ENCODE assay signal across 25 cellular contexts in the genomic region with DNA sequence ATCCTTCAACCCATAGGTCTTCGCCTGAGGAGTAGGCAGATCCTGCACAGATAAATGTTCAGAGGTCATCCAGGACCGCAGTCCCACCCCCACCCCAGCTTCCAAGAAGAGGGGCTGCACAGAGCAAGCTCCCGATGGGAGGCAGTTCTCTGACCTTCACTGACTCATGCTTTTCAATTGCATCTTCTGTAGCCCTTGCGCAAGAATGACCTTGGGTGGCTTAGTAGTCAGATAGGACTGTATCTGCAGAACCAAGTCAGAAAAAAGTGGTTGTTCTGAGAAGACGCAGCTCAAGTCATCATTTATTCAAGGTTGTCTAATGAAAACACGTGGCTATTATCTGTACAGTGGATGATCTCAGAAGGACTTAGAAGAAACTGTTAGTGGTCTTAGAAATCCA. TPM values are rescaled to one million over a fixed set of nuclear protein-coding genes. Genes with fewer than 3 reads are reported as not detected.
DNase-seq lines count a peak whose midpoint lies in the region; ATAC-seq, FAIRE-seq and TF ChIP-seq lines count a peak whose summit lies in the region.
"Had no signal": no experiment of that assay in that cellular context is flagged by ENCODE, and none has a peak within 500 bp of the region (broad histone marks: within the 10 kb centered on the region; RNA-seq: fewer than 3 reads in every experiment).

No MANE protein-coding gene starts in this region.

- no peak for TF ChIP-seq EP300 in H1 (IDR thresholded peaks at IDR 0.05; ENCODE audit: borderline replicate concordance in 1 of 2, low read depth in 2 of 2, low read length in 2 of 2)

- H3K27me3 Mint-ChIP-seq in natural killer cell treated with Interleukin-12 subunit alpha and Interleukin-12 subunit beta and Interleukin-15 and Interleukin-18, amount 100 ng/mL, for 72 hours = peaks cover 13 to 14% of the 10 kb centered on the region in 2 donors
- H3K27me3 Mint-ChIP-seq in natural killer cell (ENCODE audit: low read depth in 2 of 2) = peaks cover 8 to 25% of the 10 kb centered on the region in 2 donors
- no peaks in the 10 kb centered on the region for H3K27me3 Mint-ChIP-seq in activated CD8-positive, alpha-beta memory T cell treated with anti-CD3 and anti-CD28 coated beads, Interleukin-2, amount 10 ng/mL, durations not matched to agents 7 days and 5 days

- no peak overlapping the region for H4K91ac ChIP-seq in H1 (replicated peaks; ENCODE audit: insufficient read length, low read length)

- H2BK12ac ChIP-seq in H1 (ENCODE audit: low read depth, low read length) = no peak overlapping the region

- H3K56ac ChIP-seq in H1 (replicated peaks; ENCODE audit: insufficient read length, low read depth, low read length) = no peak overlapping the region

- no peak overlapping the region for H2BK5ac ChIP-seq in H1 (ENCODE audit: low read depth, low read length)

- H3K27ac ChIP-seq in H1 (ENCODE audit: low read depth, low read length) (no peak overlapping the region), testis (no peak overlapping the region)
- H3K27ac ChIP-seq: C4-2B, epithelial cell of prostate, gastroesophageal sphincter, prostate gland, suprapubic skin, uterus had no signal

- no peak overlapping the region for H3K27ac Mint-ChIP-seq in natural killer cell treated with Interleukin-12 subunit alpha and Interleukin-12 subunit beta and Interleukin-15 and Interleukin-18, amount 100 ng/mL, for 72 hours
- no peak overlapping the region for H3K27ac Mint-ChIP-seq in natural killer cell
- no peak overlapping the region for H3K27ac Mint-ChIP-seq in activated CD8-positive, alpha-beta memory T cell treated with anti-CD3 and anti-CD28 coated beads, Interleukin-2, amount 10 ng/mL, durations not matched to agents 7 days and 5 days
- H3K27ac Mint-ChIP-seq: activated CD4-positive, alpha-beta T cell treated with anti-CD3 and anti-CD28 coated beads for 36 hours; activated T-helper 1 cell treated with anti-CD3 and anti-CD28 coated beads, Interleukin-12 subunit alpha, Interleukin-12 subunit beta, Interleukin-2, Interleukin-4 antibody, amounts not matched to agents 30 ng/mL and 10 ng/mL and 1 ng/mL, durations not matched to agents 14 hours and 24 hours and 36 hours; T-cell had no signal

- H3K27me3 ChIP-seq in H1 (replicated peaks in 1 of 4; ENCODE audit: control insufficient read depth in 3 of 4, extremely low read depth in 1 of 4, insufficient read depth in 3 of 4, low read length in 3 of 4) = no peaks in the 10 kb centered on the region; a peak in 2 of 7 replicates
- no peaks in the 10 kb centered on the region for H3K27me3 ChIP-seq in testis
- H3K27me3 ChIP-seq: gastroesophageal sphincter, suprapubic skin, uterus had no signal

- no peak overlapping the region for H3K23ac ChIP-seq in H1 (ENCODE audit: insufficient read length)

- WGBS in H1 (ENCODE audit: extremely low coverage in 1 of 2, insufficient coverage in 1 of 2, insufficient read length in 1 of 2, insufficient replicate concordance in 2 of 2, low coverage in 1 of 2, low lambda C conversion rate in 2 of 2, missing lambda C conversion rate in 1 of 2), 2 experiments = 88% methylated on average over 6 of the region's 6 CpGs; no CpG with 5 or more reads in 1 of the 2 experiments
- 36 to 56% methylated on average over 4 to 6 of the region's 6 CpGs for WGBS in testis, 2 donors

- CTCF ChIA-PET in H1 (lab: Charles Lee; ENCODE audit: partially characterized antibody) = interaction anchor here (0.7 to 3.4 kb wide), 7 partner anchors 13 to 257 kb away, joined by 3 to 15 read pairs (median 4); no protein-coding TSS in a partner anchor
- CTCF ChIA-PET in activated CD8-positive, alpha-beta memory T cell treated with anti-CD3 and anti-CD28 coated beads, Interleukin-2, amount 10 ng/mL, durations not matched to agents 7 days and 5 days (lab: Charles Lee) = interaction anchor here (0.8 to 1.3 kb wide), 3 partner anchors 65 to 301 kb away, joined by 3 read pairs; no protein-coding TSS in a partner anchor

- no peak for FAIRE-seq in H1 (lab: Jason Lieb, UNC)
- FAIRE-seq: GM18507, kidney, TTC549 had no signal

- H3K4ac ChIP-seq in H1 (replicated peaks; ENCODE audit: insufficient read length, low read depth, low read length) = no peak overlapping the region

- peaks cover 0 to 4% (median under 1%) of the 10 kb centered on the region in 4 experiments; a peak in 4 of 7 replicates for H3K4me1 ChIP-seq in H1 (replicated peaks in 1 of 4; ENCODE audit: control insufficient read depth in 3 of 4, insufficient read depth in 4 of 4, low read length in 3 of 4)
- no peaks in the 10 kb centered on the region for H3K4me1 ChIP-seq in testis
- H3K4me1 ChIP-seq: gastroesophageal sphincter, prostate gland, suprapubic skin, uterus had no signal

- no peak overlapping the region for H4K8ac ChIP-seq in H1 (ENCODE audit: extremely low read depth, insufficient read depth, low read length)

- H3K4me3 Mint-ChIP-seq in natural killer cell treated with Interleukin-12 subunit alpha and Interleukin-12 subunit beta and Interleukin-15 and Interleukin-18, amount 100 ng/mL, for 72 hours = no peak overlapping the region
- H3K4me3 Mint-ChIP-seq in natural killer cell = no peak overlapping the region
- H3K4me3 Mint-ChIP-seq in activated CD8-positive, alpha-beta memory T cell treated with anti-CD3 and anti-CD28 coated beads, Interleukin-2, amount 10 ng/mL, durations not matched to agents 7 days and 5 days = no peak overlapping the region
- H3K4me3 Mint-ChIP-seq: activated CD4-positive, alpha-beta T cell treated with anti-CD3 and anti-CD28 coated beads for 36 hours; activated T-helper 1 cell treated with anti-CD3 and anti-CD28 coated beads, Interleukin-12 subunit alpha, Interleukin-12 subunit beta, Interleukin-2, Interleukin-4 antibody, amounts not matched to agents 30 ng/mL and 10 ng/mL and 1 ng/mL, durations not matched to agents 14 hours and 24 hours and 36 hours; T-cell had no signal

- DNase-seq in natural killer cell treated with Interleukin-12 subunit alpha and Interleukin-12 subunit beta and Interleukin-15 and Interleukin-18, amount 100 ng/mL, for 72 hours (ENCODE audit: low spot score) = no peak
- DNase-seq in natural killer cell (no peak), MV-4-11 (lab: John Stamatoyannopoulos, UW) (peak; percentile 81), H1 (ENCODE audit: low read depth in 1 of 2, low spot score in 2 of 2) (no peak), testis (peak; percentile 47), anterior cingulate cortex (lab: John Stamatoyannopoulos, UW) (no peak)
- DNase-seq in activated CD8-positive, alpha-beta memory T cell treated with anti-CD3 and anti-CD28 coated beads, Interleukin-2, amount 10 ng/mL, durations not matched to agents 7 days and 5 days = no peak
- DNase-seq: activated CD4-positive, alpha-beta T cell treated with anti-CD3 and anti-CD28 coated beads for 36 hours; kidney; NCI-H1436; NCI-H526; stimulated activated CD4-positive, alpha-beta T cell treated with anti-CD3 and anti-CD28 coated beads, Interleukin-1b, Interleukin-23, amount 100 ng/mL, for 48 hours; T-cell; uterus had no signal

- no peak overlapping the region for H3K18ac ChIP-seq in H1 (ENCODE audit: extremely low read depth, low read length)

- no peak overlapping the region for H3K4me2 ChIP-seq in H1 (ENCODE audit: insufficient read depth in 1 of 2, low read depth in 2 of 2, low read length in 2 of 2)

- H3K4me1 Mint-ChIP-seq in natural killer cell treated with Interleukin-12 subunit alpha and Interleukin-12 subunit beta and Interleukin-15 and Interleukin-18, amount 100 ng/mL, for 72 hours (ENCODE audit: low read depth in 2 of 2) = peaks cover 0 to 4% of the 10 kb centered on the region in 2 donors
- no peaks in the 10 kb centered on the region for H3K4me1 Mint-ChIP-seq in natural killer cell
- peaks cover 9% of the 10 kb centered on the region for H3K4me1 Mint-ChIP-seq in activated CD8-positive, alpha-beta memory T cell treated with anti-CD3 and anti-CD28 coated beads, Interleukin-2, amount 10 ng/mL, durations not matched to agents 7 days and 5 days
- H3K4me1 Mint-ChIP-seq: activated CD4-positive, alpha-beta T cell treated with anti-CD3 and anti-CD28 coated beads for 36 hours; T-cell had no signal

- H3K9me3 ChIP-seq in H1 (ENCODE audit: insufficient read depth in 2 of 2, low read depth in 1 of 2, low read length in 1 of 2) = no peaks in the 10 kb centered on the region
- no peaks in the 10 kb centered on the region for H3K9me3 ChIP-seq in testis
- H3K9me3 ChIP-seq: gastroesophageal sphincter, prostate gland, suprapubic skin, uterus had no signal

- H3K36me3 Mint-ChIP-seq in natural killer cell treated with Interleukin-12 subunit alpha and Interleukin-12 subunit beta and Interleukin-15 and Interleukin-18, amount 100 ng/mL, for 72 hours = no peaks in the 10 kb centered on the region
- no peaks in the 10 kb centered on the region for H3K36me3 Mint-ChIP-seq in natural killer cell
- H3K36me3 Mint-ChIP-seq in activated CD8-positive, alpha-beta memory T cell treated with anti-CD3 and anti-CD28 coated beads, Interleukin-2, amount 10 ng/mL, durations not matched to agents 7 days and 5 days = peaks cover 3% of the 10 kb centered on the region
- H3K36me3 Mint-ChIP-seq: activated naive CD4-positive, alpha-beta T cell treated with anti-CD3 and anti-CD28 coated beads, Interleukin-2, amount 50 U/mL, for 72 hours; T-cell had no signal

- ATAC-seq in natural killer cell treated with Interleukin-12 subunit alpha and Interleukin-12 subunit beta and Interleukin-15 and Interleukin-18, amount 100 ng/mL, for 72 hours = peak; percentile 50 to 58
- ATAC-seq in natural killer cell = no peak
- no peak for ATAC-seq in activated CD4-positive, CD25-positive, alpha-beta regulatory T cell treated with anti-CD3 and anti-CD28 coated beads, Interleukin-2, amount 50 U/mL, for 24 hours
- no peak for ATAC-seq in activated CD8-positive, alpha-beta memory T cell treated with anti-CD3 and anti-CD28 coated beads, Interleukin-2, amount 10 ng/mL, durations not matched to agents 7 days and 5 days
- ATAC-seq: activated CD4-positive, alpha-beta T cell treated with anti-CD3 and anti-CD28 coated beads for 36 hours; activated naive CD4-positive, alpha-beta T cell treated with anti-CD3 and anti-CD28 coated beads, Interleukin-2, amount 50 U/mL, for 72 hours; gastroesophageal sphincter; T-cell had no signal

- H2BK20ac ChIP-seq in H1 (ENCODE audit: low read length) = no peak overlapping the region

- no peak overlapping the region for H3K14ac ChIP-seq in H1 (ENCODE audit: insufficient read length)

- no peaks in the 10 kb centered on the region for H3K23me2 ChIP-seq in H1 (ENCODE audit: low read depth, low read length)

- no peak overlapping the region for H2AFZ ChIP-seq in H1 (ENCODE audit: low read length)

- no peaks in the 10 kb centered on the region for H4K20me1 ChIP-seq in H1 (replicated peaks in 1 of 2; ENCODE audit: control insufficient read depth in 1 of 2, insufficient read depth in 2 of 2, low read length in 2 of 2)

- intact Hi-C loops in natural killer cell (cut with micrococcal nuclease) (no loop called here), testis (cut with DNase I; ENCODE audit: low total_unique reads) (no loop called here)

- TF ChIP-seq POLR2A in H1 (IDR thresholded peaks at IDR 0.05; ENCODE audit: control extremely low read depth in 1 of 2, low read depth in 2 of 2, low read length in 2 of 2) (no peak), testis (IDR thresholded peaks at IDR 0.05) (no peak)

- no peaks in the 10 kb centered on the region for H3K9me3 Mint-ChIP-seq in natural killer cell treated with Interleukin-12 subunit alpha and Interleukin-12 subunit beta and Interleukin-15 and Interleukin-18, amount 100 ng/mL, for 72 hours
- H3K9me3 Mint-ChIP-seq in natural killer cell = no peaks in the 10 kb centered on the region
- no peaks in the 10 kb centered on the region for H3K9me3 Mint-ChIP-seq in activated CD8-positive, alpha-beta memory T cell treated with anti-CD3 and anti-CD28 coated beads, Interleukin-2, amount 10 ng/mL, durations not matched to agents 7 days and 5 days (ENCODE audit: low read depth)
- H3K9me3 Mint-ChIP-seq: activated naive CD4-positive, alpha-beta T cell treated with anti-CD3 and anti-CD28 coated beads, Interleukin-2, amount 50 U/mL, for 72 hours; activated T-helper 1 cell treated with anti-CD3 and anti-CD28 coated beads, Interleukin-12 subunit alpha, Interleukin-12 subunit beta, Interleukin-2, Interleukin-4 antibody, amounts not matched to agents 30 ng/mL and 10 ng/mL and 1 ng/mL, durations not matched to agents 14 hours and 24 hours and 36 hours; T-cell had no signal

- POLR2A ChIA-PET in H1 (lab: Charles Lee; ENCODE audit: partially characterized antibody) = no interaction called here

- H3K79me2 ChIP-seq in H1 (ENCODE audit: control insufficient read depth in 1 of 2, insufficient read depth in 2 of 2, low read length in 2 of 2) = no peaks in the 10 kb centered on the region

- TF ChIP-seq CTCF in natural killer cell (IDR thresholded peaks at IDR 0.05) = no peak
- no peak for TF ChIP-seq CTCF in H1 (IDR thresholded peaks at IDR 0.05; ENCODE audit: control extremely low read depth in 1 of 3, insufficient read depth in 1 of 3, low read depth in 1 of 3, low read length in 3 of 3)
- TF ChIP-seq CTCF in testis (IDR thresholded peaks at IDR 0.05) = no peak

- H3K4me3 ChIP-seq in H1 (ENCODE audit: extremely low read depth in 1 of 4, insufficient read depth in 2 of 4, low read depth in 3 of 4, low read length in 4 of 4) (no peak overlapping the region), testis (no peak overlapping the region)
- H3K4me3 ChIP-seq: gastroesophageal sphincter, lung, prostate gland, suprapubic skin, uterus had no signal

- no peaks in the 10 kb centered on the region for H3K79me1 ChIP-seq in H1 (ENCODE audit: low read depth, low read length)

- H4K5ac ChIP-seq in H1 (ENCODE audit: insufficient read length, low read depth, low read length) = no peak overlapping the region

- TF ChIP-seq RAD21 in H1 (IDR thresholded peaks at IDR 0.05 in 1 of 2, conservative IDR thresholded peaks at IDR 0.05 in 1 of 2; ENCODE audit: low read depth in 2 of 2, low read length in 2 of 2) = no peak

- H3K36me3 ChIP-seq in H1 (ENCODE audit: control insufficient read depth in 2 of 4, insufficient read depth in 4 of 4, low read length in 3 of 4) (no peaks in the 10 kb centered on the region), testis (ENCODE audit: low read depth, missing control alignments) (no peaks in the 10 kb centered on the region)
- H3K36me3 ChIP-seq: gastroesophageal sphincter, prostate gland, suprapubic skin, uterus had no signal

- H3K9ac ChIP-seq in H1 (replicated peaks in 1 of 4; ENCODE audit: extremely low read depth in 1 of 4, low read depth in 3 of 4, low read length in 3 of 4) = no peak overlapping the region

- H2BK120ac ChIP-seq in H1 (replicated peaks; ENCODE audit: low read depth, low read length) = no peak overlapping the region

- H2BK15ac ChIP-seq in H1 (ENCODE audit: low read length) = no peak overlapping the region

- no peak overlapping the region for H2AK5ac ChIP-seq in H1 (ENCODE audit: low read depth, low read length)

RNA-seq across cellular contexts. Expression of a gene that starts 16.4 kb away (rescaled TPM):
- total RNA-seq in natural killer cell treated with Interleukin-12 subunit alpha and Interleukin-12 subunit beta and Interleukin-15 and Interleukin-18, amount 100 ng/mL, for 72 hours = 100 to 1,000 TPM in 1 of 2 donors, 10 to 100 TPM in 1; 20.3 to 104 TPM
- total RNA-seq in natural killer cell (10 to 100 TPM in 1 of 3 donors, 1 to 10 TPM in 2; 5.9 to 10.3 (median 8.8) TPM), testis (10 to 100 TPM; 48.1 to 78.9 TPM)
- 21.2 and 22.4 TPM in 2 replicates for total RNA-seq in H1 (2021; fragmentation: NEBNext Ultra II Directional; extraction: Animal tissue kit (Norgen Biotek cat#: 25700))
- polyA plus RNA-seq in H1 (2011; rRNA removed) (10.1 and 11.9 TPM in 2 replicates), testis (ENCODE audit: insufficient read depth, low read depth, low replicate concordance) (48.9 TPM)
- 11.3 TPM for polyA plus RNA-seq in H1 (2011; cell fraction: cytosol; rRNA removed)
- polyA plus RNA-seq in H1 (2011; cell fraction: nucleus; rRNA removed) = 30.0 TPM
- polyA plus RNA-seq in H1 (2012, experiment 1 of 2) = 8.6 to 12.0 TPM (median 10.4 TPM) in 4 replicates
- 4.4 TPM for polyA plus RNA-seq in H1 (2012, experiment 2 of 2)
- 6.9 TPM for polyA plus RNA-seq in H1 (2013, experiment 1 of 2)
- polyA plus RNA-seq in H1 (2013, experiment 2 of 2) = 8.4 TPM
- polyA minus RNA-seq in H1 (2011; rRNA and poly(A)+ RNA removed) = 19.2 and 25.7 TPM in 2 replicates
- 13.7 TPM for polyA minus RNA-seq in H1 (2011; cell fraction: cytosol; rRNA and poly(A)+ RNA removed)
- polyA minus RNA-seq in H1 (2011; cell fraction: nucleus; rRNA and poly(A)+ RNA removed) = 29.4 TPM
- total RNA-seq in activated CD8-positive, alpha-beta memory T cell treated with anti-CD3 and anti-CD28 coated beads, Interleukin-2, amount 10 ng/mL, durations not matched to agents 7 days and 5 days = 10 to 100 TPM; 75.6 to 89.9 TPM

Comparison
In these comparisons a context has a peak if more than half of its experiments do, and no peak if none do; other contexts are left out.
1. ATAC-seq: peak in natural killer cell treated with Interleukin-12 subunit alpha and Interleukin-12 subunit beta and Interleukin-15 and Interleukin-18, amount 100 ng/mL, for 72 hours (2 of 2); none in natural killer cell (0 of 3), activated CD4-positive, CD25-positive, alpha-beta regulatory T cell treated with anti-CD3 and anti-CD28 coated beads, Interleukin-2, amount 50 U/mL, for 24 hours (0 of 2) and activated CD8-positive, alpha-beta memory T cell treated with anti-CD3 and anti-CD28 coated beads, Interleukin-2, amount 10 ng/mL, durations not matched to agents 7 days and 5 days (single experiment).
2. DNase-seq: peak in MV-4-11 (single experiment) and testis (single experiment); none in natural killer cell treated with Interleukin-12 subunit alpha and Interleukin-12 subunit beta and Interleukin-15 and Interleukin-18, amount 100 ng/mL, for 72 hours (single experiment), natural killer cell (single experiment), H1 (0 of 2), activated CD8-positive, alpha-beta memory T cell treated with anti-CD3 and anti-CD28 coated beads, Interleukin-2, amount 10 ng/mL, durations not matched to agents 7 days and 5 days (single experiment) and anterior cingulate cortex (0 of 58).